In the genomic region with DNA sequence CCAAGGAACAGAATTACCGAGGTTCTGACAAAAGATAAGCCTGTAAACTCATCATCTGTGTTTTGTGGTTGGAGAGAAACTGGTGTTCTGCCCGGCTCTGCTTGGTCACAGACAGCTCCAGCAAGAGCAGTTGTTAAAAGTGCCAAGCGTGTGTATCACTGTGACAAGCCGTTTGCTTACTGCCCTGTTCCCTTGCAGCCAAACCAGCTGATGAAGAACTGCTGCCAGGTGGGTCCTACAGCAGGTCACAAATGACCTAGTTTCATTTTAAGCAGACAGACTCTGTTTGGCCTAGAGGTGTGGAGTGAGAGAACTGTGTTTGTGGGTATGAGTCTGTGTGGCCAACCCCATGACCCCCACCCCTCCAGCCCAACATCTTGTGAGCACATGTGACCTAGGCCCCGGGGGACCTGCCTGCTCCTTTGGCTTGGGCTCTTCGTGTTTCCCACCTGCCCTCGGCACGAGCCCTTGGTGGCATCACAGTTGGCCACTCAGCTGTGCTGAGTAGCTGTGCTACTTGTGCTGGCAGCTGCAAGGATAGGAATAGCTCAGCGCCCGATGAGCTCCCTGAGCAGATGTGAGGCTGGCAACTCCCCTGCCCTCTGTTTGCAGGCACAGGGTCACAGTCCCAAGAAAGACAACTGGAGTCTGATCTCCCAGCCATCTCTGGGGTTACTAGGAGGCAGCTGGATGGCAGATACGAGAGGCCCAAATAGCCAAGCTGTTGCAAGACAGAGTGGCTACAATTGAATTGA, we compare ENCODE assay signal across 8 cellular contexts. TPM values are rescaled to one million over a fixed set of nuclear protein-coding genes. Genes with fewer than 3 reads are reported as not detected.
DNase-seq lines count a peak whose midpoint lies in the region; ATAC-seq lines count a peak whose summit lies in the region.
"Had no signal": no experiment of that assay in that cellular context is flagged by ENCODE, and none has a peak within 500 bp of the region (broad histone marks: within the 10 kb centered on the region; RNA-seq: fewer than 3 reads in every experiment).

No MANE protein-coding gene starts in this region.

- H3K36me3 Mint-ChIP-seq in activated CD4-positive, alpha-beta memory T cell treated with anti-CD3 and anti-CD28 coated beads for 36 hours: peaks cover 3% of the 10 kb centered on the region

- no peak overlapping the region for H3K27ac Mint-ChIP-seq in activated CD4-positive, alpha-beta memory T cell treated with anti-CD3 and anti-CD28 coated beads for 36 hours

- no peaks in the 10 kb centered on the region for H3K27me3 Mint-ChIP-seq in activated CD4-positive, alpha-beta memory T cell treated with anti-CD3 and anti-CD28 coated beads for 36 hours

- DNase-seq in pons (ENCODE audit: low spot score) (peak; percentile 50), glomerular visceral epithelial cell (ENCODE audit: extremely low spot score) (no peak)
- no peak for DNase-seq in stimulated activated CD4-positive, alpha-beta T cell treated with anti-CD3 and anti-CD28 coated beads, Interleukin-15, amount 100 ng/mL, for 24 hours
- DNase-seq in activated CD4-positive, alpha-beta memory T cell treated with anti-CD3 and anti-CD28 coated beads for 36 hours: no peak

- CTCF ChIA-PET in activated CD4-positive, alpha-beta memory T cell treated with anti-CD3 and anti-CD28 coated beads for 36 hours (lab: Charles Lee): interaction anchor here (1.5 kb wide), 1 partner anchor 91 kb away, joined by 5 read pairs; no protein-coding TSS in a partner anchor

- no peak overlapping the region for H3K4me3 Mint-ChIP-seq in activated CD4-positive, alpha-beta memory T cell treated with anti-CD3 and anti-CD28 coated beads for 36 hours

- no peaks in the 10 kb centered on the region for H3K4me1 Mint-ChIP-seq in activated CD4-positive, alpha-beta memory T cell treated with anti-CD3 and anti-CD28 coated beads for 36 hours (ENCODE audit: low read depth)

- ATAC-seq in GM19395 (IDR thresholded peaks at IDR 0.05; ENCODE audit: unreplicated experiment) (peak; percentile 54), HG03103 (IDR thresholded peaks at IDR 0.05; ENCODE audit: low read depth, unreplicated experiment) (peak; percentile 50)

- peak overlapping the region; percentile 88 for H3K27ac ChIP-seq in angular gyrus (ENCODE audit: low read depth, low read length)

- intact Hi-C loops in activated CD4-positive, alpha-beta memory T cell treated with anti-CD3 and anti-CD28 coated beads for 36 hours (cut with micrococcal nuclease): no loop called here

- no peaks in the 10 kb centered on the region for H3K9me3 Mint-ChIP-seq in activated CD4-positive, alpha-beta memory T cell treated with anti-CD3 and anti-CD28 coated beads for 36 hours

- POLR2A ChIA-PET in activated CD4-positive, alpha-beta memory T cell treated with anti-CD3 and anti-CD28 coated beads for 36 hours (lab: Charles Lee): no interaction called here

RNA-seq across cellular contexts. Expression of a gene that starts 9.7 kb away (rescaled TPM):
- total RNA-seq in activated CD4-positive, alpha-beta memory T cell treated with anti-CD3 and anti-CD28 coated beads for 36 hours: not detected
- total RNA-seq: M059J had no signal

RNA-seq across cellular contexts. Expression of a gene that starts 38.2 kb away (rescaled TPM):
- under 1 TPM in 1 of 2 experiments, not detected in 1; 0.17 TPM for total RNA-seq in activated CD4-positive, alpha-beta memory T cell treated with anti-CD3 and anti-CD28 coated beads for 36 hours
- total RNA-seq: M059J had no signal
